In genomic region chr14:89493877-89494634, GRCh38 we compare ENCODE assay signal across 9 cellular contexts.
A peak's percentile ranks its signal among the peaks of the same experiment; 100 is the strongest.
DNase-seq lines count a peak whose midpoint lies in the region; ATAC-seq, FAIRE-seq and TF ChIP-seq lines count a peak whose summit lies in the region.
"Had no signal": no experiment of that assay in that cellular context is flagged by ENCODE, and none has a peak within 500 bp of the region (broad histone marks: within the 10 kb centered on the region; RNA-seq: fewer than 3 reads in every experiment).

No MANE protein-coding gene starts in this region.

- intact Hi-C loops in esophagus squamous epithelium (cut with DNase I) = no loop called here

- no peaks in the 10 kb centered on the region for H3K9me3 ChIP-seq in esophagus squamous epithelium

- no peaks in the 10 kb centered on the region for H3K27me3 ChIP-seq in kidney epithelial cell (ENCODE audit: control insufficient read depth, insufficient read depth, low read length)
- H3K27me3 ChIP-seq in esophagus squamous epithelium = no peaks in the 10 kb centered on the region

- H3K4me3 ChIP-seq in kidney epithelial cell (ENCODE audit: low read depth, low read length) (no peak overlapping the region), esophagus squamous epithelium (no peak overlapping the region)

- ATAC-seq in GM21423 (IDR thresholded peaks at IDR 0.05; ENCODE audit: unreplicated experiment) (peak; percentile 89), HG03460 (IDR thresholded peaks at IDR 0.05; ENCODE audit: unreplicated experiment) (peak; percentile 96)

- FAIRE-seq in GM12891 (lab: Jason Lieb, UNC) = peak; percentile 77

- DNase-seq in GM12891 (ENCODE audit: insufficient read length, low spot score) (peak; percentile 38), kidney epithelial cell (ENCODE audit: low read depth) (peak; percentile 93), HUDEP-2 (lab: John Stamatoyannopoulos, UW; ENCODE audit: unreplicated experiment in 76 of 76) (no peak), HK-2 (ENCODE audit: unreplicated experiment) (no peak), islet precursor cell (no peak), esophagus squamous epithelium (lab: John Stamatoyannopoulos, UW) (no peak)
- DNase-seq: activated naive CD4-positive, alpha-beta T cell had no signal

- no peak for TF ChIP-seq CTCF in kidney epithelial cell (IDR thresholded peaks at IDR 0.05; ENCODE audit: insufficient read depth, low read length, poor library complexity, severe bottlenecking)
- no peak for TF ChIP-seq CTCF in esophagus squamous epithelium (IDR thresholded peaks at IDR 0.05)

- TF ChIP-seq POLR2A in GM12891 (IDR thresholded peaks at IDR 0.05; ENCODE audit: low read depth, low read length) (no peak), esophagus squamous epithelium (IDR thresholded peaks at IDR 0.05) (no peak)

- peaks cover 0 to 12% (median 6%) of the 10 kb centered on the region in 3 donors for H3K4me1 ChIP-seq in esophagus squamous epithelium

- 81 to 87% methylated on average over 11 of the region's 11 CpGs for WGBS in esophagus squamous epithelium, 2 donors

- no peak overlapping the region for H3K27ac ChIP-seq in esophagus squamous epithelium

- no peaks in the 10 kb centered on the region for H3K36me3 ChIP-seq in kidney epithelial cell (ENCODE audit: control insufficient read depth, insufficient read depth, low read length)
- H3K36me3 ChIP-seq in esophagus squamous epithelium = no peaks in the 10 kb centered on the region

TF ChIP-seq in GM12891, 5 proteins besides CTCF, POLR2A, EP300 and RAD21:
- TF ChIP-seq TAF1 (IDR thresholded peaks at IDR 0.05; ENCODE audit: low read depth, low read length) = no peak
- TF ChIP-seq POLR2AphosphoS5 (IDR thresholded peaks at IDR 0.05; ENCODE audit: low read depth, low read length) = no peak
- TF ChIP-seq PAX5 (IDR thresholded peaks at IDR 0.05; ENCODE audit: insufficient read depth, low read length, severe bottlenecking) = no peak
- no peak for TF ChIP-seq SPI1 (IDR thresholded peaks at IDR 0.05; ENCODE audit: low read depth, low read length)
- no peak for TF ChIP-seq POU2F2 (IDR thresholded peaks at IDR 0.05; ENCODE audit: low read depth, low read length)

Comparison
In these comparisons a context has a peak if more than half of its experiments do, and no peak if none do; other contexts are left out.
1. DNase-seq: peak in GM12891 (single experiment) and kidney epithelial cell (single experiment); none in HUDEP-2 (0 of 76), HK-2 (single experiment), islet precursor cell (single experiment) and esophagus squamous epithelium (single experiment).